1 cellular context compared by ENCODE assay signal in genomic region chr9:17134843-17135577, GRCh38.
TF ChIP-seq lines count a peak whose summit lies in the region.

Gene CNTLN (plus strand): TSS chr9:17135040. CDS start chr9:17135066, 26 bp downstream.

TF ChIP-seq in HepG2, 621 proteins besides CTCF, POLR2A, EP300 and RAD21 (continued from another document and continues in another):
- TF ChIP-seq TIGD3 (CRISPR knock-in tag; IDR thresholded peaks at IDR 0.05; ENCODE audit: borderline replicate concordance) (peak; percentile 14; the same call in 1 of the 2 replicates), DPF2 (CRISPR knock-in tag; IDR thresholded peaks at IDR 0.05; ENCODE audit: borderline replicate concordance, low read depth) (no peak), SRSF1 (optimal IDR thresholded peaks at IDR 0.05; ENCODE audit: low read depth, low read length) (no peak), ATM (IDR thresholded peaks at IDR 0.05; ENCODE audit: borderline replicate concordance) (no peak), TBX3 (IDR thresholded peaks at IDR 0.05; ENCODE audit: borderline replicate concordance) (no peak), ZNF207 (IDR thresholded peaks at IDR 0.05; ENCODE audit: borderline replicate concordance) (no peak), GRHL1 (CRISPR knock-in tag; conservative IDR thresholded peaks at IDR 0.05) (no peak), ZBTB4 (CRISPR knock-in tag; IDR thresholded peaks at IDR 0.05; ENCODE audit: borderline replicate concordance) (peak; percentile 21; the same call in 1 of the 2 replicates), ZBTB44 (CRISPR knock-in tag; IDR thresholded peaks at IDR 0.05) (no peak), KMT2B (CRISPR knock-in tag; IDR thresholded peaks at IDR 0.05) (peak; percentile 52), ZNF274 (CRISPR knock-in tag; IDR thresholded peaks at IDR 0.05) (peak; percentile 90), ZNF782 (CRISPR knock-in tag; IDR thresholded peaks at IDR 0.05; ENCODE audit: borderline replicate concordance) (no peak), ZFP36L1 (CRISPR knock-in tag; IDR thresholded peaks at IDR 0.05) (no peak), XRCC5 (optimal IDR thresholded peaks at IDR 0.05; ENCODE audit: low read length) (no peak), PTBP1 (IDR thresholded peaks at IDR 0.05; ENCODE audit: low read depth, low read length, poor library complexity, severe bottlenecking) (no peak), TRIM22 (IDR thresholded peaks at IDR 0.05) (no peak), GMEB1 (CRISPR knock-in tag; IDR thresholded peaks at IDR 0.05; ENCODE audit: borderline replicate concordance) (peak; percentile 43; the same call in 1 of the 2 replicates), HOXA3 (CRISPR knock-in tag; IDR thresholded peaks at IDR 0.05) (peak; percentile 40; the same call in 1 of the 2 replicates), ZBTB20 (CRISPR knock-in tag; IDR thresholded peaks at IDR 0.05; ENCODE audit: borderline replicate concordance, low read depth) (peak; percentile 21; the same call in 1 of the 2 replicates), HOXA9 (CRISPR knock-in tag; IDR thresholded peaks at IDR 0.05; ENCODE audit: borderline replicate concordance) (no peak), TRAFD1 (CRISPR knock-in tag; IDR thresholded peaks at IDR 0.05; ENCODE audit: borderline replicate concordance) (no peak), FOSL1 (CRISPR knock-in tag; IDR thresholded peaks at IDR 0.05; ENCODE audit: borderline replicate concordance) (no peak), CBX5 (CRISPR knock-in tag; IDR thresholded peaks at IDR 0.05; ENCODE audit: borderline replicate concordance) (no peak), SIX1 (CRISPR knock-in tag; IDR thresholded peaks at IDR 0.05; ENCODE audit: borderline replicate concordance) (no peak), ZNF776 (CRISPR knock-in tag; IDR thresholded peaks at IDR 0.05) (no peak), MXD1 (CRISPR knock-in tag; IDR thresholded peaks at IDR 0.05) (peak; percentile 74), ZNF30 (CRISPR knock-in tag; IDR thresholded peaks at IDR 0.05) (0 out of 2 replicates have a peak, but pooled peaks have one; percentile 52), ATF5 (CRISPR knock-in tag; IDR thresholded peaks at IDR 0.05; ENCODE audit: low read depth) (no peak), POLR2G (IDR thresholded peaks at IDR 0.05; ENCODE audit: low read depth, low read length) (peak; percentile 69; the same call in 1 of the 2 replicates), NFRKB (IDR thresholded peaks at IDR 0.05) (no peak), ZNF550 (CRISPR knock-in tag; IDR thresholded peaks at IDR 0.05; ENCODE audit: borderline replicate concordance) (no peak), MLXIP (CRISPR knock-in tag; IDR thresholded peaks at IDR 0.05; ENCODE audit: borderline replicate concordance) (no peak), ZNF468 (CRISPR knock-in tag; IDR thresholded peaks at IDR 0.05) (peak; percentile 83; the same call in 1 of the 2 replicates), ZNF746 (CRISPR knock-in tag; IDR thresholded peaks at IDR 0.05) (no peak), BATF2 (CRISPR knock-in tag; IDR thresholded peaks at IDR 0.05) (0 out of 2 replicates have a peak, but pooled peaks have one; percentile 56), PREB (CRISPR knock-in tag; IDR thresholded peaks at IDR 0.05) (no peak)
